18 cellular contexts compared by ENCODE assay signal in genomic region chr10:126628746-126629145, GRCh38. TPM values are rescaled to one million over a fixed set of nuclear protein-coding genes. Genes with fewer than 3 reads are reported as not detected.
"Had no signal": no experiment of that assay in that cellular context is flagged by ENCODE, and none has a peak within 500 bp of the region (broad histone marks: within the 10 kb centered on the region; RNA-seq: fewer than 3 reads in every experiment).

No MANE protein-coding gene starts in this region.

- H3K27me3 ChIP-seq: colonic mucosa, left lung, SJCRH30, stomach, thyroid gland had no signal

- H3K4me1 Mint-ChIP-seq: activated naive CD8-positive, alpha-beta T cell treated with anti-CD3 and anti-CD28 coated beads, Interleukin-2, amount 10 ng/mL, durations not matched to agents 7 days and 5 days had no signal

- H3K4me3 ChIP-seq: colonic mucosa, heart left ventricle, left lung, psoas muscle, SJCRH30, stomach, thyroid gland had no signal

- H3K27ac Mint-ChIP-seq: activated naive CD8-positive, alpha-beta T cell treated with anti-CD3 and anti-CD28 coated beads, Interleukin-2, amount 10 ng/mL, durations not matched to agents 7 days and 5 days; natural killer cell treated with Interleukin-12 subunit alpha and Interleukin-12 subunit beta and Interleukin-15 and Interleukin-18, amount 100 ng/mL, for 72 hours; WTC11 had no signal

- H3K27me3 Mint-ChIP-seq: activated naive CD8-positive, alpha-beta T cell treated with anti-CD3 and anti-CD28 coated beads, Interleukin-2, amount 10 ng/mL, durations not matched to agents 7 days and 5 days had no signal

- H3K27ac ChIP-seq: colonic mucosa, heart left ventricle, left lung, psoas muscle, SJCRH30, stomach, thyroid gland had no signal

- DNase-seq: activated CD4-positive, alpha-beta T cell treated with anti-CD3 and anti-CD28 coated beads for 48 hours; activated naive CD8-positive, alpha-beta T cell treated with anti-CD3 and anti-CD28 coated beads, Interleukin-2, amount 10 ng/mL, durations not matched to agents 7 days and 5 days; colonic mucosa; effector CD8-positive, alpha-beta T cell; foreskin fibroblast; heart left ventricle; islet precursor cell; left lung; mammary epithelial cell; psoas muscle; SJCRH30; stimulated activated CD4-positive, alpha-beta T cell treated with anti-CD3 and anti-CD28 coated beads, Interleukin-1b, Interleukin-23, amount 100 ng/mL, for 48 hours; stomach; T-helper 2 cell; thyroid gland had no signal

- H3K36me3 Mint-ChIP-seq: activated naive CD8-positive, alpha-beta T cell treated with anti-CD3 and anti-CD28 coated beads, Interleukin-2, amount 10 ng/mL, durations not matched to agents 7 days and 5 days; natural killer cell treated with Interleukin-12 subunit alpha and Interleukin-12 subunit beta and Interleukin-15 and Interleukin-18, amount 100 ng/mL, for 72 hours; WTC11 had no signal

- H3K4me3 Mint-ChIP-seq: activated naive CD8-positive, alpha-beta T cell treated with anti-CD3 and anti-CD28 coated beads, Interleukin-2, amount 10 ng/mL, durations not matched to agents 7 days and 5 days; natural killer cell treated with Interleukin-12 subunit alpha and Interleukin-12 subunit beta and Interleukin-15 and Interleukin-18, amount 100 ng/mL, for 72 hours; WTC11 had no signal

- H3K9me3 Mint-ChIP-seq: activated naive CD8-positive, alpha-beta T cell treated with anti-CD3 and anti-CD28 coated beads, Interleukin-2, amount 10 ng/mL, durations not matched to agents 7 days and 5 days; natural killer cell treated with Interleukin-12 subunit alpha and Interleukin-12 subunit beta and Interleukin-15 and Interleukin-18, amount 100 ng/mL, for 72 hours; WTC11 had no signal

- ATAC-seq: heart left ventricle; left lung; natural killer cell treated with Interleukin-12 subunit alpha and Interleukin-12 subunit beta and Interleukin-15 and Interleukin-18, amount 100 ng/mL, for 72 hours; psoas muscle; WTC11 had no signal

RNA-seq across cellular contexts. Expression of gene C10orf90, which starts 41.7 kb away (rescaled TPM):
- total RNA-seq: activated naive CD8-positive, alpha-beta T cell treated with anti-CD3 and anti-CD28 coated beads, Interleukin-2, amount 10 ng/mL, durations not matched to agents 7 days and 5 days; colonic mucosa; endothelial cell of umbilical vein; heart left ventricle; left lung; natural killer cell treated with Interleukin-12 subunit alpha and Interleukin-12 subunit beta and Interleukin-15 and Interleukin-18, amount 100 ng/mL, for 72 hours; stomach had no signal
